Comparison of ENCODE assay signal across 1 cellular context in the genomic region with DNA sequence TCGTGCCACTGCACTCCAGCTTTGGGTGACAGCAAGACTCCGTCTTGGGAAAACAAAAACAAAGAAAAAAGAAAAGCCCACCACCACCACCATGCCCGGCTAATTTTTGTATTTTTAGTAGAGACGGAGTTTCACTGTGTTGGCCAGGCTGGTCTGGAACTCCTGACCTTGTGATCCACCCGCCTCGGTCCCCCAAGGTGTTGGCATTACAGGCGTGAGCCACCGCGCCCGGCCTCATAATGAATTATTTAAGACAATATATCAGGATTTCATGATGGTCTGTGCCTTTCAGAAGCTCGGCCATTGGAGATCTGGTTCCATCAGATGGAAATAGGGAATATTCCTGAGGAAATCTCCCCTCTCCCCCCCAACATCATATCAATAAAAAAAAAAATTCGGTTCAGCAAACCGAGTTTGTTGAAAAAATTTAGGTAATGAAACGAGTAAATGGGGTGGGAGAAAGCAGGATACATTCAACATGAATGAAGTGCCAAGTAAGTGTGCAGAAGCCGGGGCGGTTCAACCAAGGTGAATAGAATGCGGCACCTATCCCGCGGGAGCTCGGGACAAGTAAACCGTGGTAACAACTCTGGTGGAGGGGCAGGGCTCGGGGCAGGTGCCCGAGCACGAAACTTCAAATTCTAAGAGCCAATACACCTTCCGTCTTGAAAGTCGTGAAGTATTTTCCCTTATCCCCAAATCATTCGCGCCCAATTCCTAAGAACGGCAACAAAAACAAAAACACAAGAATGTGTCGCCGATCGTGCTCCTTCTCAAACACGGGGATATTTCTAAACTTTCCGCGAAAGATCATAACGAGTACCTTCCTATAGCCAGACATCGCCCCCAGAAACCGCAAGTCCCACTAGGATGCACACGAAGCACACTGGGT.
TF ChIP-seq lines count a peak whose summit lies in the region.

No MANE protein-coding gene starts in this region.

TF ChIP-seq in HEK293, 187 proteins besides CTCF, POLR2A, EP300 and RAD21 (continued from another document and continues in another):
- TF ChIP-seq, protein P1, sequence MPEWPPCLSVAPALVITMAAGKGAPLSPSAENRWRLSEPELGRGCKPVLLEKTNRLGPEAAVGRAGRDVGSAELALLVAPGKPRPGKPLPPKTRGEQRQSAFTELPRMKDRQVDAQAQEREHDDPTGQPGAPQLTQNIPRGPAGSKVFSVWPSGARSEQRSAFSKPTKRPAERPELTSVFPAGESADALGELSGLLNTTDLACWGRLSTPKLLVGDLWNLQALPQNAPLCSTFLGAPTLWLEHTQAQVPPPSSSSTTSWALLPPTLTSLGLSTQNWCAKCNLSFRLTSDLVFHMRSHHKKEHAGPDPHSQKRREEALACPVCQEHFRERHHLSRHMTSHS (tag by site-specific recombination; IDR thresholded peaks at IDR 0.05), result no peak
- TF ChIP-seq ZNF221 (tag by site-specific recombination; IDR thresholded peaks at IDR 0.05; ENCODE audit: borderline replicate concordance) (no peak), ZNF394 (tag by site-specific recombination; IDR thresholded peaks at IDR 0.05; ENCODE audit: borderline replicate concordance) (no peak), ZNF184 (tag by site-specific recombination; IDR thresholded peaks at IDR 0.05) (no peak), SCRT2 (tag by site-specific recombination; IDR thresholded peaks at IDR 0.05) (no peak), ZNF354C (tag by site-specific recombination; IDR thresholded peaks at IDR 0.05; ENCODE audit: borderline replicate concordance, low read depth) (no peak), RBAK (tag by site-specific recombination; IDR thresholded peaks at IDR 0.05) (no peak), HIC1 (tag by site-specific recombination; IDR thresholded peaks at IDR 0.05) (no peak), ZSCAN30 (tag by site-specific recombination; IDR thresholded peaks at IDR 0.05) (no peak), ZNF624 (tag by site-specific recombination; IDR thresholded peaks at IDR 0.05) (no peak), ZNF658 (tag by site-specific recombination; IDR thresholded peaks at IDR 0.05) (no peak), ZNF585B (tag by site-specific recombination; IDR thresholded peaks at IDR 0.05) (no peak), ZBTB20 (tag by site-specific recombination; IDR thresholded peaks at IDR 0.05) (peak; percentile 90), ZNF837 (tag by site-specific recombination; IDR thresholded peaks at IDR 0.05) (no peak), ZNF132 (tag by site-specific recombination; IDR thresholded peaks at IDR 0.05; ENCODE audit: borderline replicate concordance) (no peak), MEIS1 (CRISPR knock-in tag; IDR thresholded peaks at IDR 0.05; ENCODE audit: borderline replicate concordance) (no peak), PRDM4 (tag by site-specific recombination; IDR thresholded peaks at IDR 0.05) (no peak), ZNF133 (tag by site-specific recombination; IDR thresholded peaks at IDR 0.05) (no peak), ZNF423 (tag by site-specific recombination; IDR thresholded peaks at IDR 0.05) (peak; percentile 71), ZNF621 (tag by site-specific recombination; IDR thresholded peaks at IDR 0.05) (no peak), TCF7L2 (IDR thresholded peaks at IDR 0.05; ENCODE audit: borderline replicate concordance, low read depth, low read length) (no peak), ZBTB10 (tag by site-specific recombination; IDR thresholded peaks at IDR 0.05) (peak; percentile 40; the same call in 1 of the 2 replicates), HOXD13 (CRISPR knock-in tag; IDR thresholded peaks at IDR 0.05; ENCODE audit: borderline replicate concordance) (no peak), KLF8 (tag by site-specific recombination; IDR thresholded peaks at IDR 0.05) (peak; percentile 13; the same call in 1 of the 2 replicates), ZFP41 (tag by site-specific recombination; IDR thresholded peaks at IDR 0.05; ENCODE audit: borderline replicate concordance) (no peak), KLF1 (tag by site-specific recombination; IDR thresholded peaks at IDR 0.05) (peak; percentile 16; the same call in 1 of the 2 replicates), ZFHX2 (tag by site-specific recombination; conservative IDR thresholded peaks at IDR 0.05) (peak; percentile 15; the same call in 1 of the 2 replicates), ZNF76 (tag by site-specific recombination; IDR thresholded peaks at IDR 0.05; ENCODE audit: borderline replicate concordance, low read depth) (no peak), ZFP69B (tag by site-specific recombination; IDR thresholded peaks at IDR 0.05) (peak; percentile 75), KLF16 (tag by site-specific recombination; IDR thresholded peaks at IDR 0.05) (no peak), KLF17 (tag by site-specific recombination; IDR thresholded peaks at IDR 0.05) (peak; percentile 12; the same call in 1 of the 2 replicates), ZNF350 (tag by site-specific recombination; IDR thresholded peaks at IDR 0.05) (no peak), ZNF776 (tag by site-specific recombination; IDR thresholded peaks at IDR 0.05; ENCODE audit: borderline replicate concordance) (no peak), BCL11A (tag by site-specific recombination; IDR thresholded peaks at IDR 0.05; ENCODE audit: low read depth) (no peak), ZBTB8A (tag by site-specific recombination; IDR thresholded peaks at IDR 0.05) (0 out of 2 replicates have a peak, but pooled peaks have one; percentile 4), ZNF138 (tag by site-specific recombination; IDR thresholded peaks at IDR 0.05; ENCODE audit: borderline replicate concordance) (no peak), WT1 (tag by site-specific recombination; IDR thresholded peaks at IDR 0.05) (no peak)
- TF ChIP-seq, protein P2, sequence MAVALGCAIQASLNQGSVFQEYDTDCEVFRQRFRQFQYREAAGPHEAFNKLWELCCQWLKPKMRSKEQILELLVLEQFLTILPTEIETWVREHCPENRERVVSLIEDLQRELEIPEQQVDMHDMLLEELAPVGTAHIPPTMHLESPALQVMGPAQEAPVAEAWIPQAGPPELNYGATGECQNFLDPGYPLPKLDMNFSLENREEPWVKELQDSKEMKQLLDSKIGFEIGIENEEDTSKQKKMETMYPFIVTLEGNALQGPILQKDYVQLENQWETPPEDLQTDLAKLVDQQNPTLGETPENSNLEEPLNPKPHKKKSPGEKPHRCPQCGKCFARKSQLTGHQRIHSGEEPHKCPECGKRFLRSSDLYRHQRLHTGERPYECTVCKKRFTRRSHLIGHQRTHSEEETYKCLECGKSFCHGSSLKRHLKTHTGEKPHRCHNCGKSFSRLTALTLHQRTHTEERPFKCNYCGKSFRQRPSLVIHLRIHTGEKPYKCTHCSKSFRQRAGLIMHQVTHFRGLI (tag by site-specific recombination; IDR thresholded peaks at IDR 0.05), result no peak
- TF ChIP-seq, protein P3, sequence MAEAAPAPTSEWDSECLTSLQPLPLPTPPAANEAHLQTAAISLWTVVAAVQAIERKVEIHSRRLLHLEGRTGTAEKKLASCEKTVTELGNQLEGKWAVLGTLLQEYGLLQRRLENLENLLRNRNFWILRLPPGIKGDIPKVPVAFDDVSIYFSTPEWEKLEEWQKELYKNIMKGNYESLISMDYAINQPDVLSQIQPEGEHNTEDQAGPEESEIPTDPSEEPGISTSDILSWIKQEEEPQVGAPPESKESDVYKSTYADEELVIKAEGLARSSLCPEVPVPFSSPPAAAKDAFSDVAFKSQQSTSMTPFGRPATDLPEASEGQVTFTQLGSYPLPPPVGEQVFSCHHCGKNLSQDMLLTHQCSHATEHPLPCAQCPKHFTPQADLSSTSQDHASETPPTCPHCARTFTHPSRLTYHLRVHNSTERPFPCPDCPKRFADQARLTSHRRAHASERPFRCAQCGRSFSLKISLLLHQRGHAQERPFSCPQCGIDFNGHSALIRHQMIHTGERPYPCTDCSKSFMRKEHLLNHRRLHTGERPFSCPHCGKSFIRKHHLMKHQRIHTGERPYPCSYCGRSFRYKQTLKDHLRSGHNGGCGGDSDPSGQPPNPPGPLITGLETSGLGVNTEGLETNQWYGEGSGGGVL (tag by site-specific recombination; IDR thresholded peaks at IDR 0.05), result no peak
- TF ChIP-seq, protein P4, sequence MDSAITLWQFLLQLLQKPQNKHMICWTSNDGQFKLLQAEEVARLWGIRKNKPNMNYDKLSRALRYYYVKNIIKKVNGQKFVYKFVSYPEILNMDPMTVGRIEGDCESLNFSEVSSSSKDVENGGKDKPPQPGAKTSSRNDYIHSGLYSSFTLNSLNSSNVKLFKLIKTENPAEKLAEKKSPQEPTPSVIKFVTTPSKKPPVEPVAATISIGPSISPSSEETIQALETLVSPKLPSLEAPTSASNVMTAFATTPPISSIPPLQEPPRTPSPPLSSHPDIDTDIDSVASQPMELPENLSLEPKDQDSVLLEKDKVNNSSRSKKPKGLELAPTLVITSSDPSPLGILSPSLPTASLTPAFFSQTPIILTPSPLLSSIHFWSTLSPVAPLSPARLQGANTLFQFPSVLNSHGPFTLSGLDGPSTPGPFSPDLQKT (IDR thresholded peaks at IDR 0.05; ENCODE audit: borderline replicate concordance, low read depth, low read length), result no peak
